8 cellular contexts compared by ENCODE assay signal in genomic region chrX:15493118-15494082, GRCh38. TPM values are rescaled to one million over a fixed set of nuclear protein-coding genes. Genes with fewer than 3 reads are reported as not detected.
DNase-seq lines count a peak whose midpoint lies in the region; ATAC-seq and TF ChIP-seq lines count a peak whose summit lies in the region.

Gene PIR, minus strand, starts transcription at chrX:15493333. Its CDS starts 2,076 bp downstream, at chrX:15491257.

- DNase-seq in AG09309 (ENCODE audit: low read depth) (peak; percentile 29), NCI-H226 (peak; percentile 72), colonic mucosa (peak; percentile 88)
- DNase-seq in activated CD4-positive, CD25-positive, alpha-beta regulatory T cell treated with anti-CD3 and anti-CD28 coated beads, Interleukin-2, amount 50 U/mL, for 72 hours = peak; percentile 53
- peak; percentile 57 to 74 for DNase-seq in stimulated activated CD4-positive, alpha-beta T cell treated with anti-CD3 and anti-CD28 coated beads, Interleukin-2, amount 100 ng/mL, for 24 hours

- no peaks in the 10 kb centered on the region for H3K27me3 ChIP-seq in colonic mucosa
- no peaks in the 10 kb centered on the region for H3K27me3 ChIP-seq in layer of hippocampus (ENCODE audit: control insufficient read depth, insufficient read depth, low read length)

- peak within 1 kb of the TSS; percentile 59 for H3K4me3 ChIP-seq in AG09309 (ENCODE audit: control insufficient read depth, low read depth, low read length)
- peak within 1 kb of the TSS; percentile 33 for H3K4me3 ChIP-seq in colonic mucosa

- peak within 1 kb of the TSS; percentile 24 to 51 for H3K9ac ChIP-seq in colonic mucosa (ENCODE audit: low read depth in 2 of 2, low read length in 2 of 2)

- intact Hi-C loops in colonic mucosa (cut with DNase I) = no loop called here

- ATAC-seq in GM18909 (IDR thresholded peaks at IDR 0.05; ENCODE audit: poor library complexity, unreplicated experiment) = peak; percentile 95
- ATAC-seq in HG03139 (IDR thresholded peaks at IDR 0.05; ENCODE audit: unreplicated experiment) = peak; percentile 94

- H3K9me3 ChIP-seq in colonic mucosa = no peaks in the 10 kb centered on the region

- H3K36me3 ChIP-seq in colonic mucosa = no peaks in the 10 kb centered on the region

- no peaks in the 10 kb centered on the region for H3K4me1 ChIP-seq in colonic mucosa

- peak; percentile 48 for TF ChIP-seq CTCF in AG09309 (IDR thresholded peaks at IDR 0.05; ENCODE audit: control insufficient read depth, insufficient read depth, low read depth, low read length, missing control alignments)
- no peak for TF ChIP-seq CTCF in colonic mucosa (IDR thresholded peaks at IDR 0.05)

- H3K27ac ChIP-seq in colonic mucosa (peak within 1 kb of the TSS; percentile 28), layer of hippocampus (ENCODE audit: low read depth, low read length) (peak within 1 kb of the TSS; percentile 78)

RNA-seq across cellular contexts. Expression of gene PIR, which starts in this region (rescaled TPM):
- total RNA-seq in colonic mucosa = 10 to 100 TPM; 10.3 to 20.6 TPM

Comparison
In these comparisons a context has a peak if more than half of its experiments do, and no peak if none do; other contexts are left out.
1. Peak in every context shown above with its lines: DNase-seq, ATAC-seq, H3K4me3 ChIP-seq and H3K27ac ChIP-seq.
2. DNase-seq: peak in every context shown above with its lines; median percentile 88 in colonic mucosa; 72 in NCI-H226; 66 in stimulated activated CD4-positive, alpha-beta T cell treated with anti-CD3 and anti-CD28 coated beads, Interleukin-2, amount 100 ng/mL, for 24 hours; 53 in activated CD4-positive, CD25-positive, alpha-beta regulatory T cell treated with anti-CD3 and anti-CD28 coated beads, Interleukin-2, amount 50 U/mL, for 72 hours; 29 in AG09309.